18 cellular contexts compared by ENCODE assay signal in genomic region chr14:101586531-101587402, GRCh38. TPM values are rescaled to one million over a fixed set of nuclear protein-coding genes. Genes with fewer than 3 reads are reported as not detected.
"Had no signal": no experiment of that assay in that cellular context is flagged by ENCODE, and none has a peak within 500 bp of the region (broad histone marks: within the 10 kb centered on the region; RNA-seq: fewer than 3 reads in every experiment).

No MANE protein-coding gene starts in this region.

- H3K36me3 ChIP-seq: breast epithelium, sigmoid colon, upper lobe of left lung had no signal

- H3K4me1 Mint-ChIP-seq: activated naive CD8-positive, alpha-beta T cell treated with anti-CD3 and anti-CD28 coated beads for 36 hours; activated T-helper 17 cell treated with anti-CD3 and anti-CD28 coated beads, Interleukin-2, amount 50 U/mL, for 72 hours; stimulated activated naive B cell treated with anti-CD40 and anti-IgM and Interleukin-4, amounts not matched to agents 10 μg/mL and 1 μg/mL and 100 μg/mL, for 72 hours; T-helper 17 cell had no signal

- H3K27ac Mint-ChIP-seq: activated naive CD8-positive, alpha-beta T cell treated with anti-CD3 and anti-CD28 coated beads for 36 hours; activated T-helper 17 cell treated with anti-CD3 and anti-CD28 coated beads, Interleukin-2, amount 50 U/mL, for 72 hours; natural killer cell treated with Interleukin-12 subunit alpha and Interleukin-12 subunit beta and Interleukin-15 and Interleukin-18, amount 100 ng/mL, for 72 hours; stimulated activated naive B cell treated with anti-CD40 and anti-IgM and Interleukin-4, amounts not matched to agents 10 μg/mL and 1 μg/mL and 100 μg/mL, for 72 hours; T-helper 17 cell had no signal

- H3K4me1 ChIP-seq: breast epithelium, sigmoid colon, upper lobe of left lung had no signal

- H3K27me3 Mint-ChIP-seq: activated naive CD8-positive, alpha-beta T cell treated with anti-CD3 and anti-CD28 coated beads for 36 hours; activated T-helper 17 cell treated with anti-CD3 and anti-CD28 coated beads, Interleukin-2, amount 50 U/mL, for 72 hours; natural killer cell treated with Interleukin-12 subunit alpha and Interleukin-12 subunit beta and Interleukin-15 and Interleukin-18, amount 100 ng/mL, for 72 hours had no signal

- DNase-seq: activated CD4-positive, alpha-beta T cell treated with anti-CD3 and anti-CD28 coated beads for 4 hours; activated CD4-positive, alpha-beta T cell treated with anti-CD3 and anti-CD28 coated beads, Interleukin-2, amount 50 U/mL, for 48 hours; activated CD4-positive, CD25-positive, alpha-beta regulatory T cell; activated naive CD4-positive, alpha-beta T cell treated with Interleukin-2 at 50 U/mL for 16 hours; activated naive CD8-positive, alpha-beta T cell treated with anti-CD3 and anti-CD28 coated beads for 36 hours; sigmoid colon; stimulated activated CD4-positive, alpha-beta T cell treated with anti-CD3 and anti-CD28 coated beads, Interleukin-2, amount 100 ng/mL, for 48 hours; stimulated activated naive B cell treated with anti-CD40 and anti-IgM and Interleukin-4, amounts not matched to agents 10 μg/mL and 1 μg/mL and 100 μg/mL, for 72 hours; SW 1271; T-helper 17 cell; upper lobe of left lung had no signal

- ATAC-seq: activated T-helper 17 cell treated with anti-CD3 and anti-CD28 coated beads, Interleukin-2, amount 50 U/mL, for 72 hours; stimulated activated naive B cell treated with anti-CD40 and anti-IgM and Interleukin-4, amounts not matched to agents 10 μg/mL and 1 μg/mL and 100 μg/mL, for 72 hours; T-helper 17 cell had no signal

- H3K27me3 ChIP-seq: upper lobe of left lung had no signal

- H3K4me3 Mint-ChIP-seq: activated naive CD8-positive, alpha-beta T cell treated with anti-CD3 and anti-CD28 coated beads for 36 hours; activated T-helper 17 cell treated with anti-CD3 and anti-CD28 coated beads, Interleukin-2, amount 50 U/mL, for 72 hours; natural killer cell treated with Interleukin-12 subunit alpha and Interleukin-12 subunit beta and Interleukin-15 and Interleukin-18, amount 100 ng/mL, for 72 hours; stimulated activated naive B cell treated with anti-CD40 and anti-IgM and Interleukin-4, amounts not matched to agents 10 μg/mL and 1 μg/mL and 100 μg/mL, for 72 hours; T-helper 17 cell had no signal

- H3K36me3 Mint-ChIP-seq: activated naive CD8-positive, alpha-beta T cell treated with anti-CD3 and anti-CD28 coated beads for 36 hours; natural killer cell treated with Interleukin-12 subunit alpha and Interleukin-12 subunit beta and Interleukin-15 and Interleukin-18, amount 100 ng/mL, for 72 hours; stimulated activated naive B cell treated with anti-CD40 and anti-IgM and Interleukin-4, amounts not matched to agents 10 μg/mL and 1 μg/mL and 100 μg/mL, for 72 hours had no signal

- H3K9me3 Mint-ChIP-seq: activated naive CD8-positive, alpha-beta T cell treated with anti-CD3 and anti-CD28 coated beads for 36 hours; activated T-helper 17 cell treated with anti-CD3 and anti-CD28 coated beads, Interleukin-2, amount 50 U/mL, for 72 hours; natural killer cell treated with Interleukin-12 subunit alpha and Interleukin-12 subunit beta and Interleukin-15 and Interleukin-18, amount 100 ng/mL, for 72 hours; stimulated activated naive B cell treated with anti-CD40 and anti-IgM and Interleukin-4, amounts not matched to agents 10 μg/mL and 1 μg/mL and 100 μg/mL, for 72 hours had no signal

- H3K27ac ChIP-seq: breast epithelium, sigmoid colon, SK-N-MC, upper lobe of left lung had no signal

- H3K9me3 ChIP-seq: breast epithelium, sigmoid colon, upper lobe of left lung had no signal

- H3K4me3 ChIP-seq: breast epithelium, sigmoid colon, SK-N-MC, smooth muscle cell, upper lobe of left lung had no signal

RNA-seq across cellular contexts. Expression of gene DIO3, which starts 25.5 kb away (rescaled TPM):
- total RNA-seq: activated naive CD8-positive, alpha-beta T cell treated with anti-CD3 and anti-CD28 coated beads for 36 hours; activated T-helper 17 cell treated with anti-CD3 and anti-CD28 coated beads, Interleukin-2, amount 50 U/mL, for 72 hours; epithelial cell of proximal tubule; fibroblast of villous mesenchyme; natural killer cell treated with Interleukin-12 subunit alpha and Interleukin-12 subunit beta and Interleukin-15 and Interleukin-18, amount 100 ng/mL, for 72 hours; T-helper 17 cell had no signal
